ENCODE assay signal across 1 cellular context in genomic region chr16:4762205-4762604, GRCh38.
A peak's percentile ranks its signal among the peaks of the same experiment; 100 is the strongest.
TF ChIP-seq lines count a peak whose summit lies in the region.

No MANE protein-coding gene starts in this region.

TF ChIP-seq in HepG2, 621 proteins besides CTCF, POLR2A, EP300 and RAD21:
- TF ChIP-seq CREBL2 (CRISPR knock-in tag; IDR thresholded peaks at IDR 0.05; ENCODE audit: borderline replicate concordance) = no peak
- peak; percentile 62; the same call in 1 of the 2 replicates for TF ChIP-seq RBFOX2 (IDR thresholded peaks at IDR 0.05; ENCODE audit: low read depth, low read length)
- peak; percentile 71 for TF ChIP-seq AGO2 (optimal IDR thresholded peaks at IDR 0.05; ENCODE audit: low read depth, low read length)
- no peak for TF ChIP-seq NR2F2 (IDR thresholded peaks at IDR 0.05; ENCODE audit: borderline replicate concordance, low read depth)
